2 cellular contexts compared by ENCODE assay signal in genomic region chr6:3228046-3228671, GRCh38.
TF ChIP-seq lines count a peak whose summit lies in the region.

No MANE protein-coding gene starts in this region.

TF ChIP-seq in HEK293, 187 proteins besides CTCF, POLR2A, EP300 and RAD21 (continues in another document):
- TF ChIP-seq ZNF707 (tag by site-specific recombination; IDR thresholded peaks at IDR 0.05) (no peak), ZNF548 (tag by site-specific recombination; IDR thresholded peaks at IDR 0.05) (no peak), ZNF629 (tag by site-specific recombination; IDR thresholded peaks at IDR 0.05) (no peak), ZNF549 (tag by site-specific recombination; IDR thresholded peaks at IDR 0.05) (no peak), ZNF184 (tag by site-specific recombination; IDR thresholded peaks at IDR 0.05) (no peak), ZBTB44 (tag by site-specific recombination; IDR thresholded peaks at IDR 0.05) (no peak), ZNF211 (tag by site-specific recombination; IDR thresholded peaks at IDR 0.05; ENCODE audit: low read depth) (no peak), ZBTB7A (tag by site-specific recombination; IDR thresholded peaks at IDR 0.05; ENCODE audit: low read depth) (no peak), MZF1 (tag by site-specific recombination; IDR thresholded peaks at IDR 0.05; ENCODE audit: borderline replicate concordance) (no peak), BCL11A (tag by site-specific recombination; IDR thresholded peaks at IDR 0.05; ENCODE audit: low read depth) (0 out of 2 replicates have a peak, but pooled peaks have one; percentile 7), ZNF2 (tag by site-specific recombination; IDR thresholded peaks at IDR 0.05) (no peak), ZNF670 (tag by site-specific recombination; IDR thresholded peaks at IDR 0.05; ENCODE audit: low read depth) (no peak), ATF2 (tag by site-specific recombination; IDR thresholded peaks at IDR 0.05; ENCODE audit: low read depth) (no peak), ZBTB8A (tag by site-specific recombination; IDR thresholded peaks at IDR 0.05) (no peak), ZEB2 (tag by site-specific recombination; IDR thresholded peaks at IDR 0.05) (peak; percentile 59; the same call in 1 of the 2 replicates), ZNF366 (tag by site-specific recombination; conservative IDR thresholded peaks at IDR 0.05) (0 out of 2 replicates have a peak, but pooled peaks have one; percentile 2), ZNF223 (tag by site-specific recombination; IDR thresholded peaks at IDR 0.05) (peak; percentile 85), ZNF600 (tag by site-specific recombination; IDR thresholded peaks at IDR 0.05) (peak; percentile 73; the same call in 1 of the 2 replicates), ZNF426 (tag by site-specific recombination; IDR thresholded peaks at IDR 0.05) (no peak), ZNF544 (tag by site-specific recombination; IDR thresholded peaks at IDR 0.05) (no peak), GLIS1 (tag by site-specific recombination; IDR thresholded peaks at IDR 0.05) (no peak; the same call in 1 of the 2 replicates), SCRT2 (tag by site-specific recombination; IDR thresholded peaks at IDR 0.05) (peak; percentile 97), ZNF585B (tag by site-specific recombination; IDR thresholded peaks at IDR 0.05) (no peak), ZNF157 (tag by site-specific recombination; IDR thresholded peaks at IDR 0.05) (0 out of 2 replicates have a peak, but pooled peaks have one; percentile 45), YY2 (tag by site-specific recombination; IDR thresholded peaks at IDR 0.05) (0 out of 2 replicates have a peak, but pooled peaks have one; percentile 29), MYNN (tag by site-specific recombination; IDR thresholded peaks at IDR 0.05; ENCODE audit: borderline replicate concordance) (no peak), ZNF214 (tag by site-specific recombination; IDR thresholded peaks at IDR 0.05; ENCODE audit: borderline replicate concordance) (no peak), ZNF266 (tag by site-specific recombination; IDR thresholded peaks at IDR 0.05; ENCODE audit: low read depth) (no peak), TSHZ1 (tag by site-specific recombination; IDR thresholded peaks at IDR 0.05; ENCODE audit: borderline replicate concordance) (no peak), ZNF626 (tag by site-specific recombination; IDR thresholded peaks at IDR 0.05) (no peak)

TF ChIP-seq in H1, 55 proteins besides CTCF, POLR2A, EP300 and RAD21:
- peak; percentile 93; the same call in 1 of the 2 replicates for TF ChIP-seq EGR1 (IDR thresholded peaks at IDR 0.05; ENCODE audit: borderline replicate concordance, low read depth, low read length)
- no peak for TF ChIP-seq FOSL1 (IDR thresholded peaks at IDR 0.05; ENCODE audit: insufficient read depth, low read depth, low read length)
- TF ChIP-seq NRF1 (IDR thresholded peaks at IDR 0.05; ENCODE audit: low read depth, low read length): no peak
- TF ChIP-seq YY1 (IDR thresholded peaks at IDR 0.05; ENCODE audit: low read depth, low read length): 0 out of 2 replicates have a peak, but pooled peaks have one; percentile 24
- TF ChIP-seq CHD1 (IDR thresholded peaks at IDR 0.05; ENCODE audit: low read depth, low read length): no peak
- TF ChIP-seq POLR2AphosphoS5 (IDR thresholded peaks at IDR 0.05; ENCODE audit: low read depth, low read length): peak; percentile 64
- peak; percentile 93 for TF ChIP-seq KDM4A (IDR thresholded peaks at IDR 0.05; ENCODE audit: low read depth, low read length, severe bottlenecking)
- TF ChIP-seq MAX (IDR thresholded peaks at IDR 0.05): peak; percentile 92
- TF ChIP-seq E2F6 (IDR thresholded peaks at IDR 0.05): peak; percentile 35
- peak; percentile 56; the same call in 1 of the 2 replicates for TF ChIP-seq KDM1A (IDR thresholded peaks at IDR 0.05; ENCODE audit: borderline replicate concordance, low read length)
- TF ChIP-seq HDAC2 (IDR thresholded peaks at IDR 0.05; ENCODE audit: borderline replicate concordance in 1 of 2, low read depth in 2 of 2, low read length in 2 of 2): 0 out of 4 replicates have a peak, but pooled peaks of 1 of the 2 experiments have one; percentile 35
- TF ChIP-seq SIN3A (conservative IDR thresholded peaks at IDR 0.05 in 1 of 2, IDR thresholded peaks at IDR 0.05 in 1 of 2; ENCODE audit: low read depth in 1 of 2, low read length in 2 of 2): 0 out of 4 replicates have a peak, but pooled peaks have one; percentile 29 to 50
- 0 out of 2 replicates have a peak, but pooled peaks have one; percentile 2 for TF ChIP-seq TCF12 (IDR thresholded peaks at IDR 0.05; ENCODE audit: low read depth, low read length)
- TF ChIP-seq EZH2 (IDR thresholded peaks at IDR 0.05; ENCODE audit: low read depth, low read length, severe bottlenecking): peak; percentile 25
- no peak for TF ChIP-seq RFX5 (IDR thresholded peaks at IDR 0.05; ENCODE audit: borderline replicate concordance, low read depth, low read length)
- no peak for TF ChIP-seq RNF2 (IDR thresholded peaks at IDR 0.05; ENCODE audit: borderline replicate concordance, low read depth, low read length, missing control alignments, poor library complexity, severe bottlenecking)
